In the genomic region with DNA sequence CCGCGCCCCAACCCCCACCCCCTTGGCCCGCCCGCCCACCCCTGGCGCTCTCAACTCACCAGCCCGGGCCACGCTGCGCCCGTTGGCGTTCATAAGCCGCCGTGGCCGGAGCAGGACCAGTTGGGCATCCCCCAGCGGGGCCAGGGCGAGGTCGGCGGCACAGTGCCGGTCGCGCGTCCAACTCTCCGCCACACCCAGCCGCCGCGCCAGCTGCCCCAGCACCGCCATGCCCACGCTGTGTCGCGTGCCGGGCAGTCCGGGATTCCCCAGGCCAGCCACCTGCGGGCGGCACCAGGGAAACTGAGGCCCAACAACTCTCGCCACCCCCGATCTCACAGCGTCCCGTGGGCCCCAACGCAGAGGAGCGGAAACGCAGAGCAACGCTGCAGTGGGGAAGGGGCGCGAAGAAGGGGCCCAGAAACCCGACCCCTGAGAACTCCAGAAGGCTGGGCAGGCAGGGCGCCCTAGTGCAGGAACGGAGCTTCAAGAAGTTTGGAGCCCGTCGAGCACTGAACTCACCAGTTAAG, we compare ENCODE assay signal across 8 cellular contexts. TPM values are rescaled to one million over a fixed set of nuclear protein-coding genes. Genes with fewer than 3 reads are reported as not detected.
DNase-seq lines count a peak whose midpoint lies in the region; ATAC-seq, FAIRE-seq and TF ChIP-seq lines count a peak whose summit lies in the region.

No MANE protein-coding gene starts in this region.

- intact Hi-C loops in Caco-2 (cut with micrococcal nuclease; ENCODE audit: unreplicated experiment), result no loop called here

- H3K4me1 Mint-ChIP-seq in Caco-2 (ENCODE audit: low read depth, unreplicated experiment), result peaks cover 7% of the 10 kb centered on the region
- peaks cover 15% of the 10 kb centered on the region for H3K4me1 Mint-ChIP-seq in activated T-helper 17 cell treated with anti-CD3 and anti-CD28 coated beads, Interleukin-2, amount 50 U/mL, for 72 hours

- no peaks in the 10 kb centered on the region for H3K36me3 ChIP-seq in Caco-2 (ENCODE audit: control insufficient read depth, insufficient read depth, low read length)
- H3K36me3 ChIP-seq in small intestine (ENCODE audit: control insufficient read depth in 2 of 2, insufficient read depth in 2 of 2, low read length in 2 of 2), result no peaks in the 10 kb centered on the region

- peak in 1 of 2 experiments; percentile 30 for DNase-seq in Caco-2
- DNase-seq in hepatic stellate cell (ENCODE audit: low spot score), result peak; percentile 52
- DNase-seq in small intestine, result peak; percentile 36
- no peak for DNase-seq in COLO829 (ENCODE audit: low spot score)
- DNase-seq in NCI-H1436 treated with DMSO at 0.1 percent for 48 hours (lab: John Stamatoyannopoulos, UW), result no peak
- no peak for DNase-seq in A172 (ENCODE audit: low spot score)

- peak; percentile 4 for ATAC-seq in HG02642 (IDR thresholded peaks at IDR 0.05; ENCODE audit: poor library complexity, unreplicated experiment)
- ATAC-seq in activated T-helper 17 cell treated with anti-CD3 and anti-CD28 coated beads, Interleukin-2, amount 50 U/mL, for 72 hours (replicated peaks), result peak; percentile 8

- peaks cover 6% of the 10 kb centered on the region for H3K36me3 Mint-ChIP-seq in Caco-2 (ENCODE audit: insufficient read depth, unreplicated experiment)
- peaks cover 6% of the 10 kb centered on the region for H3K36me3 Mint-ChIP-seq in activated T-helper 17 cell treated with anti-CD3 and anti-CD28 coated beads, Interleukin-2, amount 50 U/mL, for 72 hours (ENCODE audit: low read depth)

- H3K9me3 Mint-ChIP-seq in Caco-2 (ENCODE audit: unreplicated experiment), result no peaks in the 10 kb centered on the region
- H3K9me3 Mint-ChIP-seq in activated T-helper 17 cell treated with anti-CD3 and anti-CD28 coated beads, Interleukin-2, amount 50 U/mL, for 72 hours, result no peaks in the 10 kb centered on the region

- peak overlapping the region; percentile 2 to 59 for H3K27ac ChIP-seq in small intestine (ENCODE audit: low read depth in 1 of 2, low read length in 1 of 2)

- CTCF ChIA-PET in Caco-2 (lab: Charles Lee), result interaction anchor here (0.6 to 2.6 kb wide), 3 partner anchors 20 to 196 kb away, joined by 3 to 21 read pairs (median 4); a partner anchor contains a TSS

- POLR2A ChIA-PET in Caco-2 (lab: Charles Lee), result no interaction called here

- H3K4me1 ChIP-seq in Caco-2 (peaks cover 4% of the 10 kb centered on the region; the same call in 1 of the 2 replicates), small intestine (ENCODE audit: control insufficient read depth in 2 of 2, insufficient read depth in 1 of 2, low read depth in 1 of 2, low read length in 1 of 2) (no peaks in the 10 kb centered on the region)

- no peaks in the 10 kb centered on the region for H3K27me3 Mint-ChIP-seq in Caco-2 (ENCODE audit: insufficient read depth, unreplicated experiment)
- no peaks in the 10 kb centered on the region for H3K27me3 Mint-ChIP-seq in activated T-helper 17 cell treated with anti-CD3 and anti-CD28 coated beads, Interleukin-2, amount 50 U/mL, for 72 hours

- H3K27me3 ChIP-seq in Caco-2 (replicated peaks; ENCODE audit: control insufficient read depth, insufficient read depth, low read length) (no peaks in the 10 kb centered on the region), small intestine (ENCODE audit: control insufficient read depth in 2 of 2, insufficient read depth in 2 of 2, low read length in 2 of 2) (no peaks in the 10 kb centered on the region)

- no peak for TF ChIP-seq CTCF in Caco-2 (IDR thresholded peaks at IDR 0.05; ENCODE audit: insufficient read depth in 1 of 2, low read depth in 1 of 2, low read length in 1 of 2, severe bottlenecking in 1 of 2, unreplicated experiment in 1 of 2)

- H3K4me3 ChIP-seq in Caco-2 (ENCODE audit: low read depth, low read length), result peak overlapping the region; percentile 71
- H3K4me3 ChIP-seq in small intestine (ENCODE audit: low read depth in 1 of 2, low read length in 2 of 2), result peak overlapping the region; percentile 66 to 71

- peak overlapping the region; percentile 83 for H3K27ac Mint-ChIP-seq in Caco-2 (ENCODE audit: unreplicated experiment)
- peak overlapping the region; percentile 95 for H3K27ac Mint-ChIP-seq in activated T-helper 17 cell treated with anti-CD3 and anti-CD28 coated beads, Interleukin-2, amount 50 U/mL, for 72 hours

- WGBS in small intestine, 3 donors, result 1 to 2% (median 2%) methylated on average over 19 to 48 of the region's 48 CpGs

- H3K9me3 ChIP-seq in Caco-2, result no peaks in the 10 kb centered on the region
- H3K9me3 ChIP-seq in small intestine (ENCODE audit: control insufficient read depth, low read depth), result no peaks in the 10 kb centered on the region

- FAIRE-seq in small intestine (lab: Jason Lieb, UNC), result no peak

- BruUV-seq in Caco-2 (replicated peaks; lab: Mats Ljungman, UMichigan), result TSS peak; percentile 54

- H3K4me3 Mint-ChIP-seq in Caco-2 (ENCODE audit: unreplicated experiment), result peak overlapping the region; percentile 85
- H3K4me3 Mint-ChIP-seq in activated T-helper 17 cell treated with anti-CD3 and anti-CD28 coated beads, Interleukin-2, amount 50 U/mL, for 72 hours, result peak overlapping the region; percentile 96

RNA-seq across cellular contexts. Expression of a gene that starts 0.5 kb away (rescaled TPM):
- total RNA-seq in Caco-2 (2022), result 8.7 and 11.2 TPM in 2 replicates
- 10 to 100 TPM in 1 of 2 donors, 1 to 10 TPM in 1; 6.5 to 13.5 TPM for total RNA-seq in activated T-helper 17 cell treated with anti-CD3 and anti-CD28 coated beads, Interleukin-2, amount 50 U/mL, for 72 hours
- polyA plus RNA-seq in small intestine, result 10 to 100 TPM in 2 of 3 donors, 1 to 10 TPM in 1; 3.4 to 16.8 (median 13.0) TPM
- 43.8 and 55.8 TPM in 2 replicates for total RNA-seq in A172 (2014; rRNA removed; shearing (Covaris generic))

RNA-seq across cellular contexts. Expression of a gene that starts 0.9 kb away (rescaled TPM):
- total RNA-seq in Caco-2 (2022), result not detected in 2 replicates
- total RNA-seq in activated T-helper 17 cell treated with anti-CD3 and anti-CD28 coated beads, Interleukin-2, amount 50 U/mL, for 72 hours, result 1 to 10 TPM; 1.8 to 2.0 TPM
- polyA plus RNA-seq in small intestine, result under 1 TPM in 1 of 3 donors, not detected in 2; 0.01 TPM
- total RNA-seq in A172 (2014; rRNA removed; shearing (Covaris generic)), result 0.05 and 0.07 TPM in 2 replicates

RNA-seq across cellular contexts. Expression of a gene that starts 8.2 kb away (rescaled TPM):
- total RNA-seq in Caco-2 (2022), result not detected in 2 replicates
- total RNA-seq in activated T-helper 17 cell treated with anti-CD3 and anti-CD28 coated beads, Interleukin-2, amount 50 U/mL, for 72 hours, result under 1 TPM in 1 of 2 donors, not detected in 1; 0.13 TPM
- under 1 TPM in 1 of 3 donors, not detected in 2; 0.12 TPM for polyA plus RNA-seq in small intestine
- not detected in 2 replicates for total RNA-seq in A172 (2014; rRNA removed; shearing (Covaris generic))

RNA-seq across cellular contexts. Expression of a gene that starts 20.1 kb away (rescaled TPM):
- total RNA-seq in Caco-2 (2022), result 12.9 and 14.2 TPM in 2 replicates
- total RNA-seq in activated T-helper 17 cell treated with anti-CD3 and anti-CD28 coated beads, Interleukin-2, amount 50 U/mL, for 72 hours, result 10 to 100 TPM in 1 of 2 donors, 1 to 10 TPM in 1; 8.5 to 15.7 TPM
- 10 to 100 TPM; 13.2 to 24.0 (median 23.8) TPM for polyA plus RNA-seq in small intestine
- total RNA-seq in A172 (2014; rRNA removed; shearing (Covaris generic)), result 12.7 and 16.3 TPM in 2 replicates

Comparison
In these comparisons a context has a peak if more than half of its experiments do, and no peak if none do; other contexts are left out.
1. DNase-seq: peak in hepatic stellate cell (single experiment) and small intestine (single experiment); none in COLO829 (single experiment), NCI-H1436 treated with DMSO at 0.1 percent for 48 hours (single experiment) and A172 (single experiment).